In the genomic region with DNA sequence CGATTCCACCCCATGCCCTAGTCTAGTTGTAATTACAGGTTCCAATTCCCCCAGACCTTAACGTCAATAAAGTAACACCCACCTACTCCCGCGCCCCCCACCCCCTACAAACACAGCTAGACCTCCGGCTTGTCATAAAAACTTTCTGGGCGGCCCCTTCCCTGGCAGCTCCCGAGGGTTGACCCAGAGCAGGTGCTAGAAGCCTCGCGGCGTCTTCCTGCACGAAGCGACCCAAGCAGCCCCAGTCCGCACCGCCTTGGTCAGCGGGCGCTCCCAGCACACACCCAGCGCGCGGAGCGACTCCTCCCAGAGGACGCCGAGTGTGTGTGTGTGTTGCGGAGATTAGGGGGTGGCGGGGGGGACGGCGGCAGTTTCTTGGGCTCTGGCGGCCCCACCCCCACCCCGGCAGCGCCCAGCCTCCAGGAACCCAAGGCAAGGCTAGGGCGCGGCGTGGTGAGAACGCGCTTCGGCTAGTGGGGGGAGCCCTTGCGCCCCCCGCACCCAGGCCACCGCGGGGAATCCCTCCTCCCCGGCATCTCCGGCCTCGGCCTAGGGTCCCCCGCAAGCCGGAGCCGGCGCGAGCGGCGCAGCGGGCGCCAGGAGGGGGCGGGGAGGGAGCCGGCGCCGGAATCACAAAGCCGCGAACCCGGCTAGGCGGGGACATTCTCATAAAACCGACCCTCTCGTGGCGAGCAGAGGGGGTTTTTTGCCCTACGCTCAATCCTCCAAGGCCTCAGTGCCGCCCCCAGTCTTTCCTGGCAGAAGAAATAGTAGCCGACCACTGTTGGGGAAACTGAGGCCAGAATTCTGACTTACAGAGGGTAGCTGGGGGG, we compare ENCODE assay signal across 8 cellular contexts. TPM values are rescaled to one million over a fixed set of nuclear protein-coding genes. Genes with fewer than 3 reads are reported as not detected.
DNase-seq lines count a peak whose midpoint lies in the region; ATAC-seq and TF ChIP-seq lines count a peak whose summit lies in the region.

No MANE protein-coding gene starts in this region.

- H3K27me3 ChIP-seq in upper lobe of right lung = peaks cover 19% of the 10 kb centered on the region

- H3K27ac ChIP-seq in coronary artery (peak overlapping the region in 1 of 2 donors; percentile 84), upper lobe of right lung (peak overlapping the region; percentile 78)

- H3K4me3 Mint-ChIP-seq in activated CD4-positive, alpha-beta T cell treated with anti-CD3 and anti-CD28 coated beads for 36 hours = no peak overlapping the region

- H3K9me3 Mint-ChIP-seq in activated CD4-positive, alpha-beta T cell treated with anti-CD3 and anti-CD28 coated beads for 36 hours (ENCODE audit: low read depth) = no peaks in the 10 kb centered on the region

- CTCF ChIA-PET in activated CD4-positive, alpha-beta T cell treated with anti-CD3 and anti-CD28 coated beads for 36 hours (lab: Charles Lee) = interaction anchor here (0.7 to 7.6 kb wide), 4 partner anchors 63 to 183 kb away, joined by 3 to 75 read pairs (median 6); partner anchors contain the start of gene PCDH12

- H3K4me3 ChIP-seq in coronary artery (peak overlapping the region; percentile 79), upper lobe of right lung (peak overlapping the region; percentile 66)

- POLR2A ChIA-PET in activated CD4-positive, alpha-beta T cell treated with anti-CD3 and anti-CD28 coated beads for 36 hours (lab: Charles Lee) = no interaction called here

- ATAC-seq in upper lobe of right lung = peak; percentile 54
- ATAC-seq in HG02973 (IDR thresholded peaks at IDR 0.05; ENCODE audit: unreplicated experiment) = no peak
- no peak for ATAC-seq in activated CD4-positive, alpha-beta T cell treated with anti-CD3 and anti-CD28 coated beads for 36 hours

- peaks cover 19% of the 10 kb centered on the region for H3K4me1 Mint-ChIP-seq in activated CD4-positive, alpha-beta T cell treated with anti-CD3 and anti-CD28 coated beads for 36 hours

- peak; percentile 16 for DNase-seq in activated gamma-delta T cell (lab: John Stamatoyannopoulos, UW)
- DNase-seq in activated gamma-delta T cell treated with Interleukin-2 at 50 U/mL for 16 hours = no peak
- DNase-seq in coronary artery (ENCODE audit: low spot score) = no peak
- DNase-seq in mesenteric fat pad (ENCODE audit: low spot score) = peak; percentile 89
- DNase-seq in upper lobe of right lung = peak; percentile 84
- no peak for DNase-seq in KG1 (lab: John Stamatoyannopoulos, UW)
- DNase-seq in activated CD4-positive, alpha-beta T cell treated with anti-CD3 and anti-CD28 coated beads for 36 hours = no peak

- H3K36me3 Mint-ChIP-seq in activated CD4-positive, alpha-beta T cell treated with anti-CD3 and anti-CD28 coated beads for 36 hours (ENCODE audit: low read depth) = no peaks in the 10 kb centered on the region

- peaks cover 40% of the 10 kb centered on the region for H3K4me1 ChIP-seq in upper lobe of right lung

- H3K9me3 ChIP-seq in upper lobe of right lung = no peaks in the 10 kb centered on the region

- no peak for TF ChIP-seq CTCF in coronary artery (IDR thresholded peaks at IDR 0.05)
- TF ChIP-seq CTCF in upper lobe of right lung (IDR thresholded peaks at IDR 0.05) = peak; percentile 3

- H3K36me3 ChIP-seq in upper lobe of right lung = no peaks in the 10 kb centered on the region

- H3K27ac Mint-ChIP-seq in activated CD4-positive, alpha-beta T cell treated with anti-CD3 and anti-CD28 coated beads for 36 hours = no peak overlapping the region

- intact Hi-C loops in upper lobe of right lung (cut with DNase I) = loop anchor here (5.0 kb wide), 1 partner anchor 86 kb away; no protein-coding TSS in a partner anchor
- intact Hi-C loops in activated CD4-positive, alpha-beta T cell treated with anti-CD3 and anti-CD28 coated beads for 36 hours (cut with DNase I, micrococcal nuclease) = loop anchor here in 1 of 2 experiments (5.0 kb wide), 1 partner anchor 91 kb away; the partner anchor contains the start of gene RNF14

- H3K27me3 Mint-ChIP-seq in activated CD4-positive, alpha-beta T cell treated with anti-CD3 and anti-CD28 coated beads for 36 hours = peaks cover 57% of the 10 kb centered on the region

RNA-seq across cellular contexts. Expression of gene PCDH1, which starts 2.2 kb away (rescaled TPM):
- total RNA-seq in mesenteric fat pad (43.8 TPM), upper lobe of right lung (66.6 TPM)
- not detected for total RNA-seq in activated CD4-positive, alpha-beta T cell treated with anti-CD3 and anti-CD28 coated beads for 36 hours

RNA-seq across cellular contexts. Expression of gene DELE1, which starts 47.7 kb away (rescaled TPM):
- total RNA-seq in mesenteric fat pad (74.0 TPM), upper lobe of right lung (83.3 TPM)
- 10 to 100 TPM; 48.7 to 56.1 TPM for total RNA-seq in activated CD4-positive, alpha-beta T cell treated with anti-CD3 and anti-CD28 coated beads for 36 hours

Comparison
In these comparisons a context has a peak if more than half of its experiments do, and no peak if none do; other contexts are left out.
1. DNase-seq: peak in activated gamma-delta T cell (single experiment), mesenteric fat pad (single experiment) and upper lobe of right lung (single experiment); none in activated gamma-delta T cell treated with Interleukin-2 at 50 U/mL for 16 hours (single experiment), coronary artery (single experiment), KG1 (single experiment) and activated CD4-positive, alpha-beta T cell treated with anti-CD3 and anti-CD28 coated beads for 36 hours (single experiment).
2. RNA of gene PCDH1, which starts 2.2 kb away (total RNA-seq): 66.6 TPM in upper lobe of right lung (single experiment) and 43.8 TPM in mesenteric fat pad (single experiment); not detected in activated CD4-positive, alpha-beta T cell treated with anti-CD3 and anti-CD28 coated beads for 36 hours; every median in the first group is over 10 times any median in the second.